Comparison of ENCODE assay signal across 1 cellular context in the genomic region with DNA sequence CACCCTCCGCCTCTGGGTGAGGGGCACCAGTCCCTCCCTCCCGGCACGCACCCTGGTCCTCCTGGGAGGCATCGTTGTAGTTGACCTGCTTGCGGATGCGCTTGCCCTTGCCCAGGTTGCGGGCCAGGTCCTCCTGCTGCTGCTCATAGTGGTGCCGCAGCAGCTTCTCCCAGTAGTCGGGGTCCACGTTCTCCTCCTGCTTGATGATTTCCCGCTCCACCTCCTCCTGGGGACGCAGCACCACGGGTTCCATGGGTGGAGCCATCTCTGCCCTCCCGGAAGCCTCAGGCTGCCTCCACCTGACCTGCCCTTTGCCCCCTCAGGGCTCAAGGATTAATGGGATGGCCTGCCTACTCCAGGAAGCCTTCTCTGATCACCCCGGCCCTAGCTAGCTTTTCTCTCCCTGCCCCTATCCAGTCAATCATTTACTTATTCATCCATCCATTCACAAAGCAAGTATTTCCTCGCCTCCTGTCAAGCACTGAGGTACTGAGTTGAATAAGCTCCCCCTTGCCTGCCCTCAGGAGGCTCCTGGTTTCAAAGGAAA.
TF ChIP-seq lines count a peak whose summit lies in the region.

No MANE protein-coding gene starts in this region.

TF ChIP-seq in HepG2, 621 proteins besides CTCF, POLR2A, EP300 and RAD21 (continued from another document):
- TF ChIP-seq, protein P1, sequence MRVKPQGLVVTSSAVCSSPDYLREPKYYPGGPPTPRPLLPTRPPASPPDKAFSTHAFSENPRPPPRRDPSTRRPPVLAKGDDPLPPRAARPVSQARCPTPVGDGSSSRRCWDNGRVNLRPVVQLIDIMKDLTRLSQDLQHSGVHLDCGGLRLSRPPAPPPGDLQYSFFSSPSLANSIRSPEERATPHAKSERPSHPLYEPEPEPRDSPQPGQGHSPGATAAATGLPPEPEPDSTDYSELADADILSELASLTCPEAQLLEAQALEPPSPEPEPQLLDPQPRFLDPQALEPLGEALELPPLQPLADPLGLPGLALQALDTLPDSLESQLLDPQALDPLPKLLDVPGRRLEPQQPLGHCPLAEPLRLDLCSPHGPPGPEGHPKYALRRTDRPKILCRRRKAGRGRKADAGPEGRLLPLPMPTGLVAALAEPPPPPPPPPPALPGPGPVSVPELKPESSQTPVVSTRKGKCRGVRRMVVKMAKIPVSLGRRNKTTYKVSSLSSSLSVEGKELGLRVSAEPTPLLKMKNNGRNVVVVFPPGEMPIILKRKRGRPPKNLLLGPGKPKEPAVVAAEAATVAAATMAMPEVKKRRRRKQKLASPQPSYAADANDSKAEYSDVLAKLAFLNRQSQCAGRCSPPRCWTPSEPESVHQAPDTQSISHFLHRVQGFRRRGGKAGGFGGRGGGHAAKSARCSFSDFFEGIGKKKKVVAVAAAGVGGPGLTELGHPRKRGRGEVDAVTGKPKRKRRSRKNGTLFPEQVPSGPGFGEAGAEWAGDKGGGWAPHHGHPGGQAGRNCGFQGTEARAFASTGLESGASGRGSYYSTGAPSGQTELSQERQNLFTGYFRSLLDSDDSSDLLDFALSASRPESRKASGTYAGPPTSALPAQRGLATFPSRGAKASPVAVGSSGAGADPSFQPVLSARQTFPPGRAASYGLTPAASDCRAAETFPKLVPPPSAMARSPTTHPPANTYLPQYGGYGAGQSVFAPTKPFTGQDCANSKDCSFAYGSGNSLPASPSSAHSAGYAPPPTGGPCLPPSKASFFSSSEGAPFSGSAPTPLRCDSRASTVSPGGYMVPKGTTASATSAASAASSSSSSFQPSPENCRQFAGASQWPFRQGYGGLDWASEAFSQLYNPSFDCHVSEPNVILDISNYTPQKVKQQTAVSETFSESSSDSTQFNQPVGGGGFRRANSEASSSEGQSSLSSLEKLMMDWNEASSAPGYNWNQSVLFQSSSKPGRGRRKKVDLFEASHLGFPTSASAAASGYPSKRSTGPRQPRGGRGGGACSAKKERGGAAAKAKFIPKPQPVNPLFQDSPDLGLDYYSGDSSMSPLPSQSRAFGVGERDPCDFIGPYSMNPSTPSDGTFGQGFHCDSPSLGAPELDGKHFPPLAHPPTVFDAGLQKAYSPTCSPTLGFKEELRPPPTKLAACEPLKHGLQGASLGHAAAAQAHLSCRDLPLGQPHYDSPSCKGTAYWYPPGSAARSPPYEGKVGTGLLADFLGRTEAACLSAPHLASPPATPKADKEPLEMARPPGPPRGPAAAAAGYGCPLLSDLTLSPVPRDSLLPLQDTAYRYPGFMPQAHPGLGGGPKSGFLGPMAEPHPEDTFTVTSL (CRISPR knock-in tag; IDR thresholded peaks at IDR 0.05; ENCODE audit: borderline replicate concordance) = no peak
- TF ChIP-seq ETV5 (CRISPR knock-in tag; IDR thresholded peaks at IDR 0.05; ENCODE audit: borderline replicate concordance) (no peak), XRCC5 (optimal IDR thresholded peaks at IDR 0.05; ENCODE audit: low read length) (no peak), POLR2G (IDR thresholded peaks at IDR 0.05; ENCODE audit: low read depth, low read length) (no peak)
TF ChIP-seq in HepG2: peak in this region for 14.
